In the genomic region with DNA sequence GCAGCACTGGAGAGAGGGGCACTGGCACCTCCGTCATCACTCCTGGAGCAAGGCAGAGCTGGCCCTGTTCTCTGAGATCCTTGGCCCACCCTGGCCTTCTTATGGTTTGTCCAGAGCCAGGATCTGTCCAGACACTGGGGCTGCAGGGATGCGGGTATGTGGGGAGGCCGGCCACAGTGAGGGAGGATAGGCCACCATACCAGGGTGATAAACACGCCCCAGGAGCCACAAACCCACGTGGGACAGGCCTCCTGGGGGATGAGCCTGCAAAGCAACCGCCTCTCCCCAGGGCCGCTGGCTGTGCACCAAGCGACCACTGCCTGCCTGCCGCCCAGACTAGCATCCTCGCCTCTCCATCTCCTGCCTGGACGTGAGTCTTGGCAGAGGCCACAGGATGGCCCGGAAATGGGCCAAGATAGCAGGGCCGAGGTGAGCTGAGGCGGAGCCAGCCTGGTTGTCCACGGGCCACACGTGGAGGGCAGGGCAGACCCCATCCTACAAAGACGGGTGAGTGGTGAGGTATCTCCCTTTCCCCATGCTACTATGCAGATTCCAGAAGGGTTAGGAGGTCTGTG, we compare ENCODE assay signal across 1 cellular context.
TF ChIP-seq lines count a peak whose summit lies in the region.

No MANE protein-coding gene starts in this region.

TF ChIP-seq in HepG2, 621 proteins besides CTCF, POLR2A, EP300 and RAD21:
- no peak for TF ChIP-seq ETS1 (CRISPR knock-in tag; IDR thresholded peaks at IDR 0.05)
- 0 out of 2 replicates have a peak, but pooled peaks have one; percentile 61 for TF ChIP-seq EZH2 (conservative IDR thresholded peaks at IDR 0.05; ENCODE audit: low read depth, low read length)
